ENCODE assay signal across 8 cellular contexts in the genomic region with DNA sequence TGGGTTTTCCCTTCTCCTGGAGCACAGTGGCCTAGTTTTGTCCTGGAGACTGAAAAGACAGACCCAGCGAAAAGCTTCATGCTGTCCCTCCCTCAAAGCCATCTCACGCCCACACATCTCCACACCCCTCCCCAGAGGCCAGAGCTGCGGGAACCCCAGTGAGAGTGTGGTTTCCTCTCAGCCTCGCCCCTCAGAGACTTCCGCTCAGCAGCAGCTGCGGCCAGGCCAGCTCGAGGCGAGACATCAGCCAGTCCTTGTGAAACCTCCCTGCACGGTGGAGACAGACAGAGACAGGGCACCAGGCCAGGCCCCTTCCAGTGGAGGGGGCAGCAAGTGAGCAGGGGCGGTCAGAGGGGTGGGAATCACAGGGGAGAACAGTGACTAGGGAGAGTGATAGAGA.
DNase-seq lines count a peak whose midpoint lies in the region; ATAC-seq and TF ChIP-seq lines count a peak whose summit lies in the region.

No MANE protein-coding gene starts in this region.

- peak overlapping the region; percentile 51 for H3K27ac ChIP-seq in skeletal muscle tissue (ENCODE audit: low read depth, low read length)

- no peaks in the 10 kb centered on the region for H3K36me3 ChIP-seq in skeletal muscle tissue (ENCODE audit: control insufficient read depth in 3 of 3, insufficient read depth in 3 of 3, low read length in 3 of 3)

- H3K4me3 ChIP-seq in skeletal muscle tissue (ENCODE audit: low read length in 3 of 3) = peak overlapping the region in 2 of 3 donors; percentile 39 to 45

- peak; percentile 75 for DNase-seq in OCI-M1 (lab: John Stamatoyannopoulos, UW)
- peak; percentile 81 for DNase-seq in activated T-helper 2 cell treated with anti-CD3 and anti-CD28 coated beads, Interferon-gamma antibody, Interleukin-2, Interleukin-4, amounts not matched to agents 10 μg/mL and 5 μg/mL and 100 μg/mL, durations not matched to agents 14 hours and 24 hours and 36 hours (ENCODE audit: low spot score)
- DNase-seq in cardiac septum (ENCODE audit: low spot score) = peak; percentile 96
- DNase-seq in HuH-7.5 (ENCODE audit: low spot score) = no peak
- no peak for DNase-seq in progenitor cell of endocrine pancreas (ENCODE audit: low spot score, unreplicated experiment)

- peaks cover 6% of the 10 kb centered on the region for H3K27me3 Mint-ChIP-seq in activated T-helper 2 cell treated with anti-CD3 and anti-CD28 coated beads, Interferon-gamma antibody, Interleukin-2, Interleukin-4, amounts not matched to agents 10 μg/mL and 5 μg/mL and 100 μg/mL, durations not matched to agents 14 hours and 24 hours and 36 hours (ENCODE audit: low read depth)
- peaks cover 45% of the 10 kb centered on the region for H3K27me3 Mint-ChIP-seq in progenitor cell of endocrine pancreas

- no peak for TF ChIP-seq CTCF in progenitor cell of endocrine pancreas (IDR thresholded peaks at IDR 0.05; ENCODE audit: unreplicated experiment)

- H3K4me1 Mint-ChIP-seq in activated T-helper 2 cell treated with anti-CD3 and anti-CD28 coated beads, Interferon-gamma antibody, Interleukin-2, Interleukin-4, amounts not matched to agents 10 μg/mL and 5 μg/mL and 100 μg/mL, durations not matched to agents 14 hours and 24 hours and 36 hours (ENCODE audit: low read depth) = peaks cover 42% of the 10 kb centered on the region
- H3K4me1 Mint-ChIP-seq in progenitor cell of endocrine pancreas (ENCODE audit: low read depth) = no peaks in the 10 kb centered on the region

- H3K27ac Mint-ChIP-seq in activated T-helper 2 cell treated with anti-CD3 and anti-CD28 coated beads, Interferon-gamma antibody, Interleukin-2, Interleukin-4, amounts not matched to agents 10 μg/mL and 5 μg/mL and 100 μg/mL, durations not matched to agents 14 hours and 24 hours and 36 hours = peak overlapping the region; percentile 93
- no peak overlapping the region for H3K27ac Mint-ChIP-seq in progenitor cell of endocrine pancreas

- peaks cover 27 to 33% (median 28%) of the 10 kb centered on the region in 3 donors for H3K4me1 ChIP-seq in skeletal muscle tissue (ENCODE audit: control insufficient read depth in 3 of 3, insufficient read depth in 3 of 3, low read length in 3 of 3)

- H3K4me3 Mint-ChIP-seq in activated T-helper 2 cell treated with anti-CD3 and anti-CD28 coated beads, Interferon-gamma antibody, Interleukin-2, Interleukin-4, amounts not matched to agents 10 μg/mL and 5 μg/mL and 100 μg/mL, durations not matched to agents 14 hours and 24 hours and 36 hours (ENCODE audit: low read depth) = peak overlapping the region; percentile 77
- no peak overlapping the region for H3K4me3 Mint-ChIP-seq in progenitor cell of endocrine pancreas (ENCODE audit: low read depth)

- H3K27me3 ChIP-seq in skeletal muscle tissue (ENCODE audit: control insufficient read depth in 3 of 3, insufficient read depth in 3 of 3, low read length in 3 of 3) = peaks cover 4 to 21% (median 4%) of the 10 kb centered on the region in 3 donors

- intact Hi-C loops in activated T-helper 2 cell treated with anti-CD3 and anti-CD28 coated beads, Interferon-gamma antibody, Interleukin-2, Interleukin-4, amounts not matched to agents 10 μg/mL and 5 μg/mL and 100 μg/mL, durations not matched to agents 14 hours and 24 hours and 36 hours (cut with micrococcal nuclease) = loop anchor here (5.0 to 10.0 kb wide), 2 partner anchors 97 to 214 kb away; no protein-coding TSS in a partner anchor
- intact Hi-C loops in cardiac septum (cut with DNase I) = loop anchor here (5.0 kb wide), 2 partner anchors 76 to 109 kb away; a partner anchor contains a TSS

- H3K9me3 Mint-ChIP-seq in activated T-helper 2 cell treated with anti-CD3 and anti-CD28 coated beads, Interferon-gamma antibody, Interleukin-2, Interleukin-4, amounts not matched to agents 10 μg/mL and 5 μg/mL and 100 μg/mL, durations not matched to agents 14 hours and 24 hours and 36 hours = no peaks in the 10 kb centered on the region
- H3K9me3 Mint-ChIP-seq in progenitor cell of endocrine pancreas (ENCODE audit: low read depth) = no peaks in the 10 kb centered on the region

- no peaks in the 10 kb centered on the region for H3K9me3 ChIP-seq in skeletal muscle tissue (ENCODE audit: control insufficient read depth in 3 of 3, low read length in 3 of 3)

- peak overlapping the region in 1 of 3 donors; percentile 33 for H3K9ac ChIP-seq in skeletal muscle tissue (ENCODE audit: low read depth in 1 of 3, low read length in 3 of 3)

- H3K36me3 Mint-ChIP-seq in activated T-helper 2 cell treated with anti-CD3 and anti-CD28 coated beads, Interferon-gamma antibody, Interleukin-2, Interleukin-4, amounts not matched to agents 10 μg/mL and 5 μg/mL and 100 μg/mL, durations not matched to agents 14 hours and 24 hours and 36 hours (ENCODE audit: low read depth) = peaks cover 3% of the 10 kb centered on the region
- H3K36me3 Mint-ChIP-seq in progenitor cell of endocrine pancreas (ENCODE audit: insufficient read depth) = no peaks in the 10 kb centered on the region

- ATAC-seq in GM18517 (IDR thresholded peaks at IDR 0.05; ENCODE audit: unreplicated experiment) = peak; percentile 83
- peak; percentile 87 for ATAC-seq in HG02852 (IDR thresholded peaks at IDR 0.05; ENCODE audit: unreplicated experiment)

Comparison
In these comparisons a context has a peak if more than half of its experiments do, and no peak if none do; other contexts are left out.
1. DNase-seq: peak in OCI-M1 (single experiment), activated T-helper 2 cell treated with anti-CD3 and anti-CD28 coated beads, Interferon-gamma antibody, Interleukin-2, Interleukin-4, amounts not matched to agents 10 μg/mL and 5 μg/mL and 100 μg/mL, durations not matched to agents 14 hours and 24 hours and 36 hours (single experiment) and cardiac septum (single experiment); none in HuH-7.5 (single experiment) and progenitor cell of endocrine pancreas (single experiment).